Comparison of ENCODE assay signal across 1 cellular context in genomic region chr6:99588618-99589289, GRCh38.
TF ChIP-seq lines count a peak whose summit lies in the region.

No MANE protein-coding gene starts in this region.

TF ChIP-seq in HepG2, 621 proteins besides CTCF, POLR2A, EP300 and RAD21 (continued from another document and continues in another):
- TF ChIP-seq TSC22D2 (CRISPR knock-in tag; IDR thresholded peaks at IDR 0.05; ENCODE audit: borderline replicate concordance) (0 out of 2 replicates have a peak, but pooled peaks have one; percentile 45), ZNF282 (IDR thresholded peaks at IDR 0.05; ENCODE audit: partially characterized antibody) (no peak), TEAD3 (CRISPR knock-in tag; optimal IDR thresholded peaks at IDR 0.05; ENCODE audit: borderline replicate concordance) (peak; percentile 56), ZXDC (CRISPR knock-in tag; IDR thresholded peaks at IDR 0.05) (no peak), ZNF446 (CRISPR knock-in tag; IDR thresholded peaks at IDR 0.05) (no peak), HMGXB4 (CRISPR knock-in tag; IDR thresholded peaks at IDR 0.05; ENCODE audit: borderline replicate concordance in 1 of 2, low read depth in 1 of 2) (peak; percentile 63 to 81; a peak in 2 of 4 replicates), ZNF556 (CRISPR knock-in tag; IDR thresholded peaks at IDR 0.05; ENCODE audit: borderline replicate concordance) (0 out of 2 replicates have a peak, but pooled peaks have one; percentile 47), ZNF329 (CRISPR knock-in tag; IDR thresholded peaks at IDR 0.05; ENCODE audit: low read depth) (no peak), KAT8 (CRISPR knock-in tag; IDR thresholded peaks at IDR 0.05) (no peak), ZNF292 (CRISPR knock-in tag; IDR thresholded peaks at IDR 0.05; ENCODE audit: borderline replicate concordance, low read depth) (peak; percentile 23; the same call in 1 of the 2 replicates), ZNF839 (CRISPR knock-in tag; IDR thresholded peaks at IDR 0.05; ENCODE audit: borderline replicate concordance) (peak; percentile 23; the same call in 1 of the 2 replicates), ZSCAN31 (CRISPR knock-in tag; IDR thresholded peaks at IDR 0.05; ENCODE audit: low read depth) (0 out of 2 replicates have a peak, but pooled peaks have one; percentile 38), REXO4 (CRISPR knock-in tag; IDR thresholded peaks at IDR 0.05; ENCODE audit: borderline replicate concordance) (no peak), HHEX (CRISPR knock-in tag; IDR thresholded peaks at IDR 0.05) (no peak), ZBTB14 (CRISPR knock-in tag; IDR thresholded peaks at IDR 0.05) (peak; percentile 39; the same call in 1 of the 2 replicates), NCOA2 (CRISPR knock-in tag; IDR thresholded peaks at IDR 0.05) (0 out of 2 replicates have a peak, but pooled peaks have one; percentile 26), THAP7 (CRISPR knock-in tag; IDR thresholded peaks at IDR 0.05) (no peak), ZNF800 (CRISPR knock-in tag; IDR thresholded peaks at IDR 0.05) (peak; percentile 92), PHF8 (CRISPR knock-in tag; IDR thresholded peaks at IDR 0.05) (0 out of 2 replicates have a peak, but pooled peaks have one; percentile 41), THAP11 (CRISPR knock-in tag; IDR thresholded peaks at IDR 0.05) (0 out of 2 replicates have a peak, but pooled peaks have one; percentile 15), MEF2D (CRISPR knock-in tag; IDR thresholded peaks at IDR 0.05) (no peak), FOXO4 (CRISPR knock-in tag; conservative IDR thresholded peaks at IDR 0.05) (0 out of 2 replicates have a peak, but pooled peaks have one; percentile 22), MBNL3 (CRISPR knock-in tag; conservative IDR thresholded peaks at IDR 0.05) (no peak), NRL (CRISPR knock-in tag; IDR thresholded peaks at IDR 0.05; ENCODE audit: borderline replicate concordance) (peak; percentile 76; the same call in 1 of the 2 replicates), NPAS2 (CRISPR knock-in tag; IDR thresholded peaks at IDR 0.05; ENCODE audit: borderline replicate concordance) (no peak), ZNF326 (CRISPR knock-in tag; IDR thresholded peaks at IDR 0.05; ENCODE audit: borderline replicate concordance) (no peak), ERF (CRISPR knock-in tag; IDR thresholded peaks at IDR 0.05) (no peak), SALL2 (CRISPR knock-in tag; IDR thresholded peaks at IDR 0.05) (0 out of 2 replicates have a peak, but pooled peaks have one; percentile 55), ZNF24 (IDR thresholded peaks at IDR 0.05) (no peak), HMGA1 (CRISPR knock-in tag; conservative IDR thresholded peaks at IDR 0.05) (no peak), CREM (IDR thresholded peaks at IDR 0.05) (no peak), CREM (CRISPR knock-in tag; IDR thresholded peaks at IDR 0.05) (no peak), ISL2 (CRISPR knock-in tag; IDR thresholded peaks at IDR 0.05) (0 out of 2 replicates have a peak, but pooled peaks have one; percentile 31), MLXIP (CRISPR knock-in tag; IDR thresholded peaks at IDR 0.05; ENCODE audit: borderline replicate concordance) (no peak), ZNF280B (CRISPR knock-in tag; IDR thresholded peaks at IDR 0.05; ENCODE audit: borderline replicate concordance) (0 out of 2 replicates have a peak, but pooled peaks have one; percentile 34), MAZ (IDR thresholded peaks at IDR 0.05; ENCODE audit: borderline replicate concordance, low read depth, low read length) (no peak), MAZ (CRISPR knock-in tag; IDR thresholded peaks at IDR 0.05; ENCODE audit: low read depth) (peak; percentile 53; the same call in 1 of the 2 replicates), ZNF83 (CRISPR knock-in tag; IDR thresholded peaks at IDR 0.05; ENCODE audit: borderline replicate concordance) (no peak), ZNF740 (CRISPR knock-in tag; IDR thresholded peaks at IDR 0.05) (no peak), ZSCAN29 (CRISPR knock-in tag; conservative IDR thresholded peaks at IDR 0.05) (no peak), ZNF546 (CRISPR knock-in tag; conservative IDR thresholded peaks at IDR 0.05) (no peak), CREB3 (CRISPR knock-in tag; IDR thresholded peaks at IDR 0.05) (no peak), SALL1 (CRISPR knock-in tag; IDR thresholded peaks at IDR 0.05) (peak; percentile 61; the same call in 1 of the 2 replicates), ZNF770 (CRISPR knock-in tag; IDR thresholded peaks at IDR 0.05) (no peak), MEIS1 (CRISPR knock-in tag; IDR thresholded peaks at IDR 0.05; ENCODE audit: borderline replicate concordance) (0 out of 2 replicates have a peak, but pooled peaks have one; percentile 41), NAIF1 (CRISPR knock-in tag; IDR thresholded peaks at IDR 0.05; ENCODE audit: borderline replicate concordance) (0 out of 2 replicates have a peak, but pooled peaks have one; percentile 25)
